In genomic region chr2:197255550-197255949, GRCh38 we compare ENCODE assay signal across 8 cellular contexts. TPM values are rescaled to one million over a fixed set of nuclear protein-coding genes. Genes with fewer than 3 reads are reported as not detected.
DNase-seq lines count a peak whose midpoint lies in the region; ATAC-seq and TF ChIP-seq lines count a peak whose summit lies in the region.

No MANE protein-coding gene starts in this region.

- H3K27ac ChIP-seq in upper lobe of left lung = peak overlapping the region; percentile 55 to 84 (median 76)

- TF ChIP-seq EP300 in upper lobe of left lung (IDR thresholded peaks at IDR 0.05) = no peak

- peaks cover 29 to 45% (median 40%) of the 10 kb centered on the region in 4 donors for H3K4me1 ChIP-seq in upper lobe of left lung

- H3K36me3 ChIP-seq in H7 (replicated peaks; ENCODE audit: control insufficient read depth, insufficient read depth, low read length) = no peaks in the 10 kb centered on the region
- H3K36me3 ChIP-seq in upper lobe of left lung = no peaks in the 10 kb centered on the region

- no peaks in the 10 kb centered on the region for H3K9me3 ChIP-seq in upper lobe of left lung

- DNase-seq in H7 (peak; percentile 80), NCI-H2227 (lab: John Stamatoyannopoulos, UW; ENCODE audit: unreplicated experiment) (peak; percentile 65), activated T-cell treated with anti-CD3 and anti-CD28 coated beads for 4 hours (peak; percentile 34), fibroblast of the conjunctiva (ENCODE audit: low read depth) (peak; percentile 27), posterior vena cava (ENCODE audit: low spot score) (peak; percentile 93), upper lobe of left lung (peak; percentile 75 to 89), cerebellar nuclear complex (lab: John Stamatoyannopoulos, UW) (no peak)

- 29 to 36% methylated on average over 9 of the region's 9 CpGs for WGBS in upper lobe of left lung, 2 donors

- intact Hi-C loops in posterior vena cava (cut with DNase I) = no loop called here

- no peak for TF ChIP-seq CTCF in upper lobe of left lung (IDR thresholded peaks at IDR 0.05)

- H3K27me3 ChIP-seq in H7 (ENCODE audit: control insufficient read depth, insufficient read depth, low read length) (no peaks in the 10 kb centered on the region), upper lobe of left lung (no peaks in the 10 kb centered on the region)

- peak; percentile 90 to 94 for ATAC-seq in upper lobe of left lung (ENCODE audit: low FRiP score in 2 of 2)

- TF ChIP-seq POLR2A in upper lobe of left lung (IDR thresholded peaks at IDR 0.05) = peak in 1 of 4 donors; percentile 44

- peak overlapping the region; percentile 20 for H3K4me3 ChIP-seq in GM08714 (ENCODE audit: low read length)
- no peak overlapping the region for H3K4me3 ChIP-seq in H7 (ENCODE audit: insufficient read depth, low read depth, low read length)
- H3K4me3 ChIP-seq in upper lobe of left lung = no peak overlapping the region

RNA-seq across cellular contexts. Expression of gene ANKRD44, which starts 55.0 kb away (rescaled TPM):
- total RNA-seq in H7 (2014; rRNA removed; shearing (Covaris generic)) = 0.76 and 3.2 TPM in 2 replicates
- 10 to 100 TPM; 21.2 to 24.5 TPM for total RNA-seq in posterior vena cava
- 10 to 100 TPM; 41.0 to 91.1 (median 61.7) TPM for total RNA-seq in upper lobe of left lung

Comparison
In these comparisons a context has a peak if more than half of its experiments do, and no peak if none do; other contexts are left out.
1. DNase-seq: peak in H7 (single experiment), NCI-H2227 (single experiment), activated T-cell treated with anti-CD3 and anti-CD28 coated beads for 4 hours (single experiment), fibroblast of the conjunctiva (single experiment), posterior vena cava (single experiment) and upper lobe of left lung (2 of 2); none in cerebellar nuclear complex (0 of 2).